30 cellular contexts compared by ENCODE assay signal in genomic region chr10:91782539-91782938, GRCh38.
"Had no signal": no experiment of that assay in that cellular context is flagged by ENCODE, and none has a peak within 500 bp of the region (broad histone marks: within the 10 kb centered on the region; RNA-seq: fewer than 3 reads in every experiment).

No MANE protein-coding gene starts in this region.

- H3K9me3 ChIP-seq: adrenal gland, body of pancreas, esophagus muscularis mucosa, gastrocnemius medialis, heart left ventricle had no signal

- H3K36me3 ChIP-seq: adrenal gland, esophagus muscularis mucosa, gastrocnemius medialis, heart left ventricle had no signal

- H3K27me3 ChIP-seq: adrenal gland, body of pancreas, esophagus muscularis mucosa, gastrocnemius medialis had no signal

- ATAC-seq: activated CD8-positive, alpha-beta T cell treated with anti-CD3 and anti-CD28 coated beads for 36 hours; activated naive CD8-positive, alpha-beta T cell treated with anti-CD3 and anti-CD28 coated beads, Interleukin-2, amount 50 U/mL, for 24 hours; activated T-cell treated with anti-CD3 and anti-CD28 coated beads, Interleukin-2, amount 50 U/mL, for 4 hours; activated T-helper 17 cell treated with anti-CD3 and anti-CD28 coated beads, Interleukin-2, amount 50 U/mL, for 72 hours; body of pancreas; effector memory CD8-positive, alpha-beta T cell; foreskin keratinocyte; gastrocnemius medialis; heart left ventricle had no signal

- H3K4me3 ChIP-seq: adrenal gland, body of pancreas, esophagus muscularis mucosa, gastrocnemius medialis, heart left ventricle had no signal

- DNase-seq: activated CD4-positive, alpha-beta T cell treated with anti-CD3 and anti-CD28 coated beads for 1 hour; activated CD4-positive, alpha-beta T cell treated with anti-CD3 and anti-CD28 coated beads for 48 hours; activated CD4-positive, alpha-beta T cell treated with anti-CD3 and anti-CD28 coated beads, Interleukin-2, amount 50 U/mL, for 1 hour; activated CD4-positive, alpha-beta T cell treated with anti-CD3 and anti-CD28 coated beads, Interleukin-2, amount 50 U/mL, for 48 hours; activated CD8-positive, alpha-beta memory T cell treated with anti-CD3 and anti-CD28 coated beads for 24 hours; activated CD8-positive, alpha-beta T cell treated with anti-CD3 and anti-CD28 coated beads for 36 hours; activated effector memory CD4-positive, alpha-beta T cell treated with Interleukin-2 at 50 U/mL for 16 hours; activated gamma-delta T cell treated with Interleukin-2 at 50 U/mL for 16 hours; activated naive CD4-positive, alpha-beta T cell treated with Interleukin-2 at 50 U/mL for 16 hours; activated naive CD8-positive, alpha-beta T cell treated with anti-CD3 and anti-CD28 coated beads for 36 hours; activated naive CD8-positive, alpha-beta T cell treated with anti-CD3 and anti-CD28 coated beads, Interleukin-2, amount 50 U/mL, for 24 hours; activated T-cell treated with anti-CD3 and anti-CD28 coated beads, Interleukin-2, amount 50 U/mL, for 4 hours; adrenal gland; amygdala; aorta; body of pancreas; caudate nucleus; cortex of kidney; dermis blood vessel endothelial cell; effector CD4-positive, alpha-beta T cell; effector memory CD8-positive, alpha-beta T cell; erythroblast; foreskin keratinocyte; gastrocnemius medialis; glutamatergic neuron; heart left ventricle; T-helper 2 cell had no signal

- FAIRE-seq: colon had no signal

- H3K27ac ChIP-seq: adrenal gland, body of pancreas, esophagus muscularis mucosa, foreskin keratinocyte, gastrocnemius medialis, heart left ventricle had no signal

- H3K4me1 ChIP-seq: adrenal gland, body of pancreas, esophagus muscularis mucosa, foreskin keratinocyte, heart left ventricle had no signal
